ENCODE assay signal across 1 cellular context in the genomic region with DNA sequence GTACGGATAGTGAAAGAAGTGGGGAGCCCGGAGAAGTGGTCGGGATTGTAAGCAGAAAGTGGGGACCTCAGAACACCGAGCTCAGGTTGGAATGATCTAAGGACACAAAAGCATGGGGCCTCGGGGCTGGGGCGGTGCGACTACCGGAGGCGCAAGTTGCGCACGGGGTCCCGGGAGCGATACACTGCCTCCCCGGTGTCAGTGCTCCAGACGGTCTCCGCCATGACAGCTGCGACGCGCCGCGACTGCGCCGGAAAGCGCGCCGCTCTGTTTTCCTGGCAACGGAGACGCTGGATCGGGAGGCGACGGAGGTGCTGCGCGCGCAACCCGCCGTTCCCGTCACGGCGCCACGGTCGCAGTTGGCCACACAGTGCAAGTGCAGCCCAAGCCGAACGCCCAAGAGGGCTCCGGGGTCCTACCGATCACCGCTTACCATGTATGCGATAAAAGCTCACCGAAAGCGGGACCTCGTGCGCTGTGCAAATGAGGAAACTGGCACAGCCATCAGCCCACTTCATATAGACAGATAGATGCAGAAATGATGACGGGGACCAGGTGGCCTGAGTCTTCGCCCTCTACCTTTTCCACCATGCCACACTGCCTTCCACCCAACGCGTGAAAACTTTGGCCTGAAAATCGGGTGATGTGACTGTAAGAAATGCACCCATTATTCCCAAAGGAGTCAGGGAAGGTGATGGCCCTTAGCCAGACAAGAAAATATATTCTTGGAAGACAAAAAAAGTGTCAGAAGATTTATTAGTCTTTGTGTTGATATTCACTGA.
A peak's percentile ranks its signal among the peaks of the same experiment; 100 is the strongest.
TF ChIP-seq lines count a peak whose summit lies in the region.

A gene (minus strand): TSS at position 249 of the 782 bp plus-strand sequence. CDS start 25 bp downstream, at position 224.

TF ChIP-seq in GM12878, 131 proteins besides CTCF, POLR2A, EP300 and RAD21 (continued from another document and continues in another):
- TF ChIP-seq, protein P1, sequence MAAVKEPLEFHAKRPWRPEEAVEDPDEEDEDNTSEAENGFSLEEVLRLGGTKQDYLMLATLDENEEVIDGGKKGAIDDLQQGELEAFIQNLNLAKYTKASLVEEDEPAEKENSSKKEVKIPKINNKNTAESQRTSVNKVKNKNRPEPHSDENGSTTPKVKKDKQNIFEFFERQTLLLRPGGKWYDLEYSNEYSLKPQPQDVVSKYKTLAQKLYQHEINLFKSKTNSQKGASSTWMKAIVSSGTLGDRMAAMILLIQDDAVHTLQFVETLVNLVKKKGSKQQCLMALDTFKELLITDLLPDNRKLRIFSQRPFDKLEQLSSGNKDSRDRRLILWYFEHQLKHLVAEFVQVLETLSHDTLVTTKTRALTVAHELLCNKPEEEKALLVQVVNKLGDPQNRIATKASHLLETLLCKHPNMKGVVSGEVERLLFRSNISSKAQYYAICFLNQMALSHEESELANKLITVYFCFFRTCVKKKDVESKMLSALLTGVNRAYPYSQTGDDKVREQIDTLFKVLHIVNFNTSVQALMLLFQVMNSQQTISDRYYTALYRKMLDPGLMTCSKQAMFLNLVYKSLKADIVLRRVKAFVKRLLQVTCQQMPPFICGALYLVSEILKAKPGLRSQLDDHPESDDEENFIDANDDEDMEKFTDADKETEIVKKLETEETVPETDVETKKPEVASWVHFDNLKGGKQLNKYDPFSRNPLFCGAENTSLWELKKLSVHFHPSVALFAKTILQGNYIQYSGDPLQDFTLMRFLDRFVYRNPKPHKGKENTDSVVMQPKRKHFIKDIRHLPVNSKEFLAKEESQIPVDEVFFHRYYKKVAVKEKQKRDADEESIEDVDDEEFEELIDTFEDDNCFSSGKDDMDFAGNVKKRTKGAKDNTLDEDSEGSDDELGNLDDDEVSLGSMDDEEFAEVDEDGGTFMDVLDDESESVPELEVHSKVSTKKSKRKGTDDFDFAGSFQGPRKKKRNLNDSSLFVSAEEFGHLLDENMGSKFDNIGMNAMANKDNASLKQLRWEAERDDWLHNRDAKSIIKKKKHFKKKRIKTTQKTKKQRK (IDR thresholded peaks at IDR 0.05; ENCODE audit: low read depth, low read length) = no peak
- TF ChIP-seq MYC (IDR thresholded peaks at IDR 0.05; ENCODE audit: insufficient read depth, insufficient read length, insufficient replicate concordance, low read length, severe bottlenecking) (peak; percentile 12), ETV6 (conservative IDR thresholded peaks at IDR 0.05 in 1 of 2, IDR thresholded peaks at IDR 0.05 in 1 of 2; ENCODE audit: borderline replicate concordance in 1 of 2, low read depth in 1 of 2) (peak in 1 of 2 experiments; percentile 39; a peak in 1 of 4 replicates), FOS (IDR thresholded peaks at IDR 0.05; ENCODE audit: borderline replicate concordance, extremely low read depth, insufficient read length) (no peak), RFX5 (IDR thresholded peaks at IDR 0.05; ENCODE audit: low read depth, low read length) (peak; percentile 36), EZH2 (IDR thresholded peaks at IDR 0.05; ENCODE audit: borderline replicate concordance, control insufficient read depth, low read depth, low read length) (no peak), ZBED1 (IDR thresholded peaks at IDR 0.05; ENCODE audit: borderline replicate concordance) (no peak), NBN (IDR thresholded peaks at IDR 0.05) (peak; percentile 82), POLR2AphosphoS5 (IDR thresholded peaks at IDR 0.05; ENCODE audit: low read length) (peak; percentile 75; the same call in 1 of the 2 replicates), DPF2 (IDR thresholded peaks at IDR 0.05) (0 out of 2 replicates have a peak, but pooled peaks have one; percentile 21), SMAD5 (IDR thresholded peaks at IDR 0.05; ENCODE audit: low read depth) (peak; percentile 83), GATAD2B (conservative IDR thresholded peaks at IDR 0.05; ENCODE audit: low read depth) (peak; percentile 28; the same call in 1 of the 2 replicates), MXI1 (IDR thresholded peaks at IDR 0.05; ENCODE audit: low read depth, low read length) (peak; percentile 92), RB1 (IDR thresholded peaks at IDR 0.05; ENCODE audit: borderline replicate concordance) (0 out of 2 replicates have a peak, but pooled peaks have one; percentile 65), IKZF2 (IDR thresholded peaks at IDR 0.05) (peak in 1 of 2 experiments; percentile 42; a peak in 2 of 4 replicates), STAT3 (IDR thresholded peaks at IDR 0.05; ENCODE audit: low read depth, low read length) (no peak), HDAC6 (IDR thresholded peaks at IDR 0.05; ENCODE audit: unreplicated experiment) (no peak), BHLHE40 (IDR thresholded peaks at IDR 0.05; ENCODE audit: borderline replicate concordance in 1 of 2, low read depth in 2 of 2, low read length in 1 of 2) (peak; percentile 64 to 83; a peak in 3 of 4 replicates)
- TF ChIP-seq, protein P2, sequence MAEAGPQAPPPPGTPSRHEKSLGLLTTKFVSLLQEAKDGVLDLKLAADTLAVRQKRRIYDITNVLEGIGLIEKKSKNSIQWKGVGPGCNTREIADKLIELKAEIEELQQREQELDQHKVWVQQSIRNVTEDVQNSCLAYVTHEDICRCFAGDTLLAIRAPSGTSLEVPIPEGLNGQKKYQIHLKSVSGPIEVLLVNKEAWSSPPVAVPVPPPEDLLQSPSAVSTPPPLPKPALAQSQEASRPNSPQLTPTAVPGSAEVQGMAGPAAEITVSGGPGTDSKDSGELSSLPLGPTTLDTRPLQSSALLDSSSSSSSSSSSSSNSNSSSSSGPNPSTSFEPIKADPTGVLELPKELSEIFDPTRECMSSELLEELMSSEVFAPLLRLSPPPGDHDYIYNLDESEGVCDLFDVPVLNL (IDR thresholded peaks at IDR 0.05; ENCODE audit: low read depth, low read length) = 0 out of 2 replicates have a peak, but pooled peaks have one; percentile 7
- TF ChIP-seq, protein P3, sequence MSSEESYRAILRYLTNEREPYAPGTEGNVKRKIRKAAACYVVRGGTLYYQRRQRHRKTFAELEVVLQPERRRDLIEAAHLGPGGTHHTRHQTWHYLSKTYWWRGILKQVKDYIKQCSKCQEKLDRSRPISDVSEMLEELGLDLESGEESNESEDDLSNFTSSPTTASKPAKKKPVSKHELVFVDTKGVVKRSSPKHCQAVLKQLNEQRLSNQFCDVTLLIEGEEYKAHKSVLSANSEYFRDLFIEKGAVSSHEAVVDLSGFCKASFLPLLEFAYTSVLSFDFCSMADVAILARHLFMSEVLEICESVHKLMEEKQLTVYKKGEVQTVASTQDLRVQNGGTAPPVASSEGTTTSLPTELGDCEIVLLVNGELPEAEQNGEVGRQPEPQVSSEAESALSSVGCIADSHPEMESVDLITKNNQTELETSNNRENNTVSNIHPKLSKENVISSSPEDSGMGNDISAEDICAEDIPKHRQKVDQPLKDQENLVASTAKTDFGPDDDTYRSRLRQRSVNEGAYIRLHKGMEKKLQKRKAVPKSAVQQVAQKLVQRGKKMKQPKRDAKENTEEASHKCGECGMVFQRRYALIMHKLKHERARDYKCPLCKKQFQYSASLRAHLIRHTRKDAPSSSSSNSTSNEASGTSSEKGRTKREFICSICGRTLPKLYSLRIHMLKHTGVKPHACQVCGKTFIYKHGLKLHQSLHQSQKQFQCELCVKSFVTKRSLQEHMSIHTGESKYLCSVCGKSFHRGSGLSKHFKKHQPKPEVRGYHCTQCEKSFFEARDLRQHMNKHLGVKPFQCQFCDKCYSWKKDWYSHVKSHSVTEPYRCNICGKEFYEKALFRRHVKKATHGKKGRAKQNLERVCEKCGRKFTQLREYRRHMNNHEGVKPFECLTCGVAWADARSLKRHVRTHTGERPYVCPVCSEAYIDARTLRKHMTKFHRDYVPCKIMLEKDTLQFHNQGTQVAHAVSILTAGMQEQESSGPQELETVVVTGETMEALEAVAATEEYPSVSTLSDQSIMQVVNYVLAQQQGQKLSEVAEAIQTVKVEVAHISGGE (CRISPR knock-in tag; IDR thresholded peaks at IDR 0.05) = no peak
- TF ChIP-seq, protein P4, sequence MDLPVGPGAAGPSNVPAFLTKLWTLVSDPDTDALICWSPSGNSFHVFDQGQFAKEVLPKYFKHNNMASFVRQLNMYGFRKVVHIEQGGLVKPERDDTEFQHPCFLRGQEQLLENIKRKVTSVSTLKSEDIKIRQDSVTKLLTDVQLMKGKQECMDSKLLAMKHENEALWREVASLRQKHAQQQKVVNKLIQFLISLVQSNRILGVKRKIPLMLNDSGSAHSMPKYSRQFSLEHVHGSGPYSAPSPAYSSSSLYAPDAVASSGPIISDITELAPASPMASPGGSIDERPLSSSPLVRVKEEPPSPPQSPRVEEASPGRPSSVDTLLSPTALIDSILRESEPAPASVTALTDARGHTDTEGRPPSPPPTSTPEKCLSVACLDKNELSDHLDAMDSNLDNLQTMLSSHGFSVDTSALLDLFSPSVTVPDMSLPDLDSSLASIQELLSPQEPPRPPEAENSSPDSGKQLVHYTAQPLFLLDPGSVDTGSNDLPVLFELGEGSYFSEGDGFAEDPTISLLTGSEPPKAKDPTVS (IDR thresholded peaks at IDR 0.05; ENCODE audit: low read depth, low read length) = no peak
- TF ChIP-seq, protein P5, sequence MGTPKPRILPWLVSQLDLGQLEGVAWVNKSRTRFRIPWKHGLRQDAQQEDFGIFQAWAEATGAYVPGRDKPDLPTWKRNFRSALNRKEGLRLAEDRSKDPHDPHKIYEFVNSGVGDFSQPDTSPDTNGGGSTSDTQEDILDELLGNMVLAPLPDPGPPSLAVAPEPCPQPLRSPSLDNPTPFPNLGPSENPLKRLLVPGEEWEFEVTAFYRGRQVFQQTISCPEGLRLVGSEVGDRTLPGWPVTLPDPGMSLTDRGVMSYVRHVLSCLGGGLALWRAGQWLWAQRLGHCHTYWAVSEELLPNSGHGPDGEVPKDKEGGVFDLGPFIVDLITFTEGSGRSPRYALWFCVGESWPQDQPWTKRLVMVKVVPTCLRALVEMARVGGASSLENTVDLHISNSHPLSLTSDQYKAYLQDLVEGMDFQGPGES (IDR thresholded peaks at IDR 0.05) = no peak
- TF ChIP-seq, protein P6, sequence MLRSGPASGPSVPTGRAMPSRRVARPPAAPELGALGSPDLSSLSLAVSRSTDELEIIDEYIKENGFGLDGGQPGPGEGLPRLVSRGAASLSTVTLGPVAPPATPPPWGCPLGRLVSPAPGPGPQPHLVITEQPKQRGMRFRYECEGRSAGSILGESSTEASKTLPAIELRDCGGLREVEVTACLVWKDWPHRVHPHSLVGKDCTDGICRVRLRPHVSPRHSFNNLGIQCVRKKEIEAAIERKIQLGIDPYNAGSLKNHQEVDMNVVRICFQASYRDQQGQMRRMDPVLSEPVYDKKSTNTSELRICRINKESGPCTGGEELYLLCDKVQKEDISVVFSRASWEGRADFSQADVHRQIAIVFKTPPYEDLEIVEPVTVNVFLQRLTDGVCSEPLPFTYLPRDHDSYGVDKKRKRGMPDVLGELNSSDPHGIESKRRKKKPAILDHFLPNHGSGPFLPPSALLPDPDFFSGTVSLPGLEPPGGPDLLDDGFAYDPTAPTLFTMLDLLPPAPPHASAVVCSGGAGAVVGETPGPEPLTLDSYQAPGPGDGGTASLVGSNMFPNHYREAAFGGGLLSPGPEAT (IDR thresholded peaks at IDR 0.05; ENCODE audit: low read depth) = peak; percentile 93
- TF ChIP-seq, protein P7, sequence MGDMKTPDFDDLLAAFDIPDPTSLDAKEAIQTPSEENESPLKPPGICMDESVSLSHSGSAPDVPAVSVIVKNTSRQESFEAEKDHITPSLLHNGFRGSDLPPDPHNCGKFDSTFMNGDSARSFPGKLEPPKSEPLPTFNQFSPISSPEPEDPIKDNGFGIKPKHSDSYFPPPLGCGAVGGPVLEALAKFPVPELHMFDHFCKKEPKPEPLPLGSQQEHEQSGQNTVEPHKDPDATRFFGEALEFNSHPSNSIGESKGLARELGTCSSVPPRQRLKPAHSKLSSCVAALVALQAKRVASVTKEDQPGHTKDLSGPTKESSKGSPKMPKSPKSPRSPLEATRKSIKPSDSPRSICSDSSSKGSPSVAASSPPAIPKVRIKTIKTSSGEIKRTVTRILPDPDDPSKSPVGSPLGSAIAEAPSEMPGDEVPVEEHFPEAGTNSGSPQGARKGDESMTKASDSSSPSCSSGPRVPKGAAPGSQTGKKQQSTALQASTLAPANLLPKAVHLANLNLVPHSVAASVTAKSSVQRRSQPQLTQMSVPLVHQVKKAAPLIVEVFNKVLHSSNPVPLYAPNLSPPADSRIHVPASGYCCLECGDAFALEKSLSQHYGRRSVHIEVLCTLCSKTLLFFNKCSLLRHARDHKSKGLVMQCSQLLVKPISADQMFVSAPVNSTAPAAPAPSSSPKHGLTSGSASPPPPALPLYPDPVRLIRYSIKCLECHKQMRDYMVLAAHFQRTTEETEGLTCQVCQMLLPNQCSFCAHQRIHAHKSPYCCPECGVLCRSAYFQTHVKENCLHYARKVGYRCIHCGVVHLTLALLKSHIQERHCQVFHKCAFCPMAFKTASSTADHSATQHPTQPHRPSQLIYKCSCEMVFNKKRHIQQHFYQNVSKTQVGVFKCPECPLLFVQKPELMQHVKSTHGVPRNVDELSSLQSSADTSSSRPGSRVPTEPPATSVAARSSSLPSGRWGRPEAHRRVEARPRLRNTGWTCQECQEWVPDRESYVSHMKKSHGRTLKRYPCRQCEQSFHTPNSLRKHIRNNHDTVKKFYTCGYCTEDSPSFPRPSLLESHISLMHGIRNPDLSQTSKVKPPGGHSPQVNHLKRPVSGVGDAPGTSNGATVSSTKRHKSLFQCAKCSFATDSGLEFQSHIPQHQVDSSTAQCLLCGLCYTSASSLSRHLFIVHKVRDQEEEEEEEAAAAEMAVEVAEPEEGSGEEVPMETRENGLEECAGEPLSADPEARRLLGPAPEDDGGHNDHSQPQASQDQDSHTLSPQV (IDR thresholded peaks at IDR 0.05) = no peak
- TF ChIP-seq, protein P8, sequence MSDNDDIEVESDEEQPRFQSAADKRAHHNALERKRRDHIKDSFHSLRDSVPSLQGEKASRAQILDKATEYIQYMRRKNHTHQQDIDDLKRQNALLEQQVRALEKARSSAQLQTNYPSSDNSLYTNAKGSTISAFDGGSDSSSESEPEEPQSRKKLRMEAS (IDR thresholded peaks at IDR 0.05; ENCODE audit: low read depth, low read length) = peak; percentile 82
- TF ChIP-seq, protein P9, sequence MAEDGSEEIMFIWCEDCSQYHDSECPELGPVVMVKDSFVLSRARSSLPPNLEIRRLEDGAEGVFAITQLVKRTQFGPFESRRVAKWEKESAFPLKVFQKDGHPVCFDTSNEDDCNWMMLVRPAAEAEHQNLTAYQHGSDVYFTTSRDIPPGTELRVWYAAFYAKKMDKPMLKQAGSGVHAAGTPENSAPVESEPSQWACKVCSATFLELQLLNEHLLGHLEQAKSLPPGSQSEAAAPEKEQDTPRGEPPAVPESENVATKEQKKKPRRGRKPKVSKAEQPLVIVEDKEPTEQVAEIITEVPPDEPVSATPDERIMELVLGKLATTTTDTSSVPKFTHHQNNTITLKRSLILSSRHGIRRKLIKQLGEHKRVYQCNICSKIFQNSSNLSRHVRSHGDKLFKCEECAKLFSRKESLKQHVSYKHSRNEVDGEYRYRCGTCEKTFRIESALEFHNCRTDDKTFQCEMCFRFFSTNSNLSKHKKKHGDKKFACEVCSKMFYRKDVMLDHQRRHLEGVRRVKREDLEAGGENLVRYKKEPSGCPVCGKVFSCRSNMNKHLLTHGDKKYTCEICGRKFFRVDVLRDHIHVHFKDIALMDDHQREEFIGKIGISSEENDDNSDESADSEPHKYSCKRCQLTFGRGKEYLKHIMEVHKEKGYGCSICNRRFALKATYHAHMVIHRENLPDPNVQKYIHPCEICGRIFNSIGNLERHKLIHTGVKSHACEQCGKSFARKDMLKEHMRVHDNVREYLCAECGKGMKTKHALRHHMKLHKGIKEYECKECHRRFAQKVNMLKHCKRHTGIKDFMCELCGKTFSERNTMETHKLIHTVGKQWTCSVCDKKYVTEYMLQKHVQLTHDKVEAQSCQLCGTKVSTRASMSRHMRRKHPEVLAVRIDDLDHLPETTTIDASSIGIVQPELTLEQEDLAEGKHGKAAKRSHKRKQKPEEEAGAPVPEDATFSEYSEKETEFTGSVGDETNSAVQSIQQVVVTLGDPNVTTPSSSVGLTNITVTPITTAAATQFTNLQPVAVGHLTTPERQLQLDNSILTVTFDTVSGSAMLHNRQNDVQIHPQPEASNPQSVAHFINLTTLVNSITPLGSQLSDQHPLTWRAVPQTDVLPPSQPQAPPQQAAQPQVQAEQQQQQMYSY (CRISPR knock-in tag; IDR thresholded peaks at IDR 0.05) = no peak
